ENCODE assay signal across 8 cellular contexts in genomic region chr11:9459573-9460321, GRCh38. TPM values are rescaled to one million over a fixed set of nuclear protein-coding genes. Genes with fewer than 3 reads are reported as not detected.
A peak's percentile ranks its signal among the peaks of the same experiment; 100 is the strongest.
DNase-seq lines count a peak whose midpoint lies in the region; ATAC-seq and TF ChIP-seq lines count a peak whose summit lies in the region.

No MANE protein-coding gene starts in this region.

- peaks cover 17% of the 10 kb centered on the region for H4K20me1 ChIP-seq in smooth muscle cell (ENCODE audit: low read depth)

- H3K36me3 ChIP-seq in BJ (ENCODE audit: control insufficient read depth, insufficient read depth, low read length) (no peaks in the 10 kb centered on the region), brain microvascular endothelial cell (replicated peaks) (no peaks in the 10 kb centered on the region), iPS-20b (ENCODE audit: insufficient read depth, low read depth, low read length) (no peaks in the 10 kb centered on the region), smooth muscle cell (ENCODE audit: low read depth) (no peaks in the 10 kb centered on the region)

- no peak overlapping the region for H2AFZ ChIP-seq in smooth muscle cell (ENCODE audit: low read depth)

- in situ Hi-C loops in brain microvascular endothelial cell (cut with HindIII; ENCODE audit: low pct_ligation_motif_present, low sequenced_read_pairs): no loop called here

- H3K4me2 ChIP-seq in smooth muscle cell: peak overlapping the region; percentile 84

- POLR2A ChIA-PET in BJ (lab: Charles Lee): interaction anchor here (0.5 to 1.1 kb wide), 5 partner anchors 11 to 186 kb away, joined by 4 to 24 read pairs (median 6); no protein-coding TSS in a partner anchor

- DNase-seq in BJ (ENCODE audit: low read depth) (peak; percentile 15), HL-60 (ENCODE audit: low read depth in 1 of 2, low spot score in 1 of 2) (peak in 1 of 2 experiments; percentile 44), brain microvascular endothelial cell (peak; percentile 52), smooth muscle cell (lab: John Stamatoyannopoulos, UW; ENCODE audit: unreplicated experiment) (no peak)
- DNase-seq in activated CD4-positive, CD25-positive, alpha-beta regulatory T cell treated with anti-CD3 and anti-CD28 coated beads, Interleukin-2, amount 50 U/mL, for 72 hours: no peak

- TF ChIP-seq CTCF in BJ (IDR thresholded peaks at IDR 0.05; ENCODE audit: insufficient read depth, low read depth, low read length): no peak
- no peak for TF ChIP-seq CTCF in HL-60 (IDR thresholded peaks at IDR 0.05; ENCODE audit: insufficient read depth, low read length)
- TF ChIP-seq CTCF in brain microvascular endothelial cell (IDR thresholded peaks at IDR 0.05; ENCODE audit: low read depth, low read length, missing control alignments): no peak
- no peak for TF ChIP-seq CTCF in smooth muscle cell (IDR thresholded peaks at IDR 0.05; ENCODE audit: borderline replicate concordance, insufficient read depth, poor library complexity, severe bottlenecking)

- 3% methylated on average over 25 of the region's 25 CpGs for WGBS in smooth muscle cell (ENCODE audit: low lambda C conversion rate)

- no peaks in the 10 kb centered on the region for H3K9me3 ChIP-seq in iPS-20b (ENCODE audit: insufficient read depth, low read depth, low read length)
- no peaks in the 10 kb centered on the region for H3K9me3 ChIP-seq in smooth muscle cell (replicated peaks; ENCODE audit: low read depth)

- ATAC-seq in SK-N-SH treated with all-trans-retinoic acid at 6 μM for 48 hours (peak; percentile 1; the same call in 1 of the 3 replicates), GM18907 (IDR thresholded peaks at IDR 0.05; ENCODE audit: unreplicated experiment) (no peak)

- H3F3A ChIP-seq in smooth muscle cell (ENCODE audit: low read depth): peaks cover 4% of the 10 kb centered on the region

- peak overlapping the region; percentile 99 for H3K9ac ChIP-seq in iPS-20b (ENCODE audit: low read depth, low read length)
- peak overlapping the region; percentile 91 for H3K9ac ChIP-seq in smooth muscle cell (ENCODE audit: low read depth)

- H3K4me3 ChIP-seq in BJ (ENCODE audit: low read depth, low read length) (peak overlapping the region; percentile 85), HL-60 (replicated peaks; ENCODE audit: insufficient read depth, low read length) (peak overlapping the region; percentile 71), brain microvascular endothelial cell (ENCODE audit: low read depth, low read length) (peak overlapping the region; percentile 98), iPS-20b (ENCODE audit: low read length) (peak overlapping the region; percentile 89), smooth muscle cell (peak overlapping the region; percentile 72)

- H3K4me1 ChIP-seq in iPS-20b (ENCODE audit: insufficient read depth, low read length): peaks cover 2% of the 10 kb centered on the region; the same call in 1 of the 2 replicates
- peaks cover 8% of the 10 kb centered on the region for H3K4me1 ChIP-seq in smooth muscle cell (ENCODE audit: low read depth)

- CTCF ChIA-PET in BJ (lab: Yijun Ruan, JAX): interaction anchor here (0.5 to 2.6 kb wide), 4 partner anchors 22 to 295 kb away, joined by 3 to 8 read pairs (median 4); no protein-coding TSS in a partner anchor

- H3K27me3 ChIP-seq in BJ (ENCODE audit: control insufficient read depth, insufficient read depth, low read length) (no peaks in the 10 kb centered on the region), HL-60 (ENCODE audit: insufficient read depth, poor library complexity, severe bottlenecking) (no peaks in the 10 kb centered on the region), brain microvascular endothelial cell (replicated peaks) (no peaks in the 10 kb centered on the region), iPS-20b (ENCODE audit: insufficient read depth, low read length) (no peaks in the 10 kb centered on the region), smooth muscle cell (ENCODE audit: low read depth) (no peaks in the 10 kb centered on the region)

- H3K27ac ChIP-seq in HL-60 (replicated peaks) (peak overlapping the region; percentile 98), brain microvascular endothelial cell (peak overlapping the region; percentile 98), iPS-20b (ENCODE audit: low read length) (peak overlapping the region; percentile 99), smooth muscle cell (ENCODE audit: low read depth) (peak overlapping the region; percentile 93)

- peaks cover 40% of the 10 kb centered on the region for H3K79me2 ChIP-seq in smooth muscle cell (ENCODE audit: low read depth)

TF ChIP-seq in SK-N-SH treated with all-trans-retinoic acid at 6 μM for 48 hours, 23 proteins besides CTCF, POLR2A, EP300 and RAD21 (continues in another document):
- TF ChIP-seq ZFP3 (CRISPR knock-in tag; IDR thresholded peaks at IDR 0.05) (no peak), PPARA (CRISPR knock-in tag; IDR thresholded peaks at IDR 0.05; ENCODE audit: borderline replicate concordance) (no peak), ZFP30 (CRISPR knock-in tag; IDR thresholded peaks at IDR 0.05) (no peak), TOX (CRISPR knock-in tag; IDR thresholded peaks at IDR 0.05; ENCODE audit: borderline replicate concordance) (no peak), ZNF70 (CRISPR knock-in tag; IDR thresholded peaks at IDR 0.05) (no peak), TCF4 (CRISPR knock-in tag; IDR thresholded peaks at IDR 0.05; ENCODE audit: borderline replicate concordance) (no peak), ZNF8 (CRISPR knock-in tag; IDR thresholded peaks at IDR 0.05) (no peak), OSR1 (CRISPR knock-in tag; IDR thresholded peaks at IDR 0.05) (no peak), ZNF565 (CRISPR knock-in tag; conservative IDR thresholded peaks at IDR 0.05; ENCODE audit: low read depth) (no peak), RARB (CRISPR knock-in tag; IDR thresholded peaks at IDR 0.05) (no peak)
- TF ChIP-seq, protein P1, sequence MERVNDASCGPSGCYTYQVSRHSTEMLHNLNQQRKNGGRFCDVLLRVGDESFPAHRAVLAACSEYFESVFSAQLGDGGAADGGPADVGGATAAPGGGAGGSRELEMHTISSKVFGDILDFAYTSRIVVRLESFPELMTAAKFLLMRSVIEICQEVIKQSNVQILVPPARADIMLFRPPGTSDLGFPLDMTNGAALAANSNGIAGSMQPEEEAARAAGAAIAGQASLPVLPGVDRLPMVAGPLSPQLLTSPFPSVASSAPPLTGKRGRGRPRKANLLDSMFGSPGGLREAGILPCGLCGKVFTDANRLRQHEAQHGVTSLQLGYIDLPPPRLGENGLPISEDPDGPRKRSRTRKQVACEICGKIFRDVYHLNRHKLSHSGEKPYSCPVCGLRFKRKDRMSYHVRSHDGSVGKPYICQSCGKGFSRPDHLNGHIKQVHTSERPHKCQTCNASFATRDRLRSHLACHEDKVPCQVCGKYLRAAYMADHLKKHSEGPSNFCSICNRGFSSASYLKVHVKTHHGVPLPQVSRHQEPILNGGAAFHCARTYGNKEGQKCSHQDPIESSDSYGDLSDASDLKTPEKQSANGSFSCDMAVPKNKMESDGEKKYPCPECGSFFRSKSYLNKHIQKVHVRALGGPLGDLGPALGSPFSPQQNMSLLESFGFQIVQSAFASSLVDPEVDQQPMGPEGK (CRISPR knock-in tag; IDR thresholded peaks at IDR 0.05; ENCODE audit: borderline replicate concordance): no peak
- TF ChIP-seq, protein P2, sequence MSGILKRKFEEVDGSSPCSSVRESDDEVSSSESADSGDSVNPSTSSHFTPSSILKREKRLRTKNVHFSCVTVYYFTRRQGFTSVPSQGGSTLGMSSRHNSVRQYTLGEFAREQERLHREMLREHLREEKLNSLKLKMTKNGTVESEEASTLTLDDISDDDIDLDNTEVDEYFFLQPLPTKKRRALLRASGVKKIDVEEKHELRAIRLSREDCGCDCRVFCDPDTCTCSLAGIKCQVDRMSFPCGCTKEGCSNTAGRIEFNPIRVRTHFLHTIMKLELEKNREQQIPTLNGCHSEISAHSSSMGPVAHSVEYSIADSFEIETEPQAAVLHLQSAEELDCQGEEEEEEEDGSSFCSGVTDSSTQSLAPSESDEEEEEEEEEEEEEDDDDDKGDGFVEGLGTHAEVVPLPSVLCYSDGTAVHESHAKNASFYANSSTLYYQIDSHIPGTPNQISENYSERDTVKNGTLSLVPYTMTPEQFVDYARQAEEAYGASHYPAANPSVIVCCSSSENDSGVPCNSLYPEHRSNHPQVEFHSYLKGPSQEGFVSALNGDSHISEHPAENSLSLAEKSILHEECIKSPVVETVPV (CRISPR knock-in tag; IDR thresholded peaks at IDR 0.05): no peak
- TF ChIP-seq, protein P3, sequence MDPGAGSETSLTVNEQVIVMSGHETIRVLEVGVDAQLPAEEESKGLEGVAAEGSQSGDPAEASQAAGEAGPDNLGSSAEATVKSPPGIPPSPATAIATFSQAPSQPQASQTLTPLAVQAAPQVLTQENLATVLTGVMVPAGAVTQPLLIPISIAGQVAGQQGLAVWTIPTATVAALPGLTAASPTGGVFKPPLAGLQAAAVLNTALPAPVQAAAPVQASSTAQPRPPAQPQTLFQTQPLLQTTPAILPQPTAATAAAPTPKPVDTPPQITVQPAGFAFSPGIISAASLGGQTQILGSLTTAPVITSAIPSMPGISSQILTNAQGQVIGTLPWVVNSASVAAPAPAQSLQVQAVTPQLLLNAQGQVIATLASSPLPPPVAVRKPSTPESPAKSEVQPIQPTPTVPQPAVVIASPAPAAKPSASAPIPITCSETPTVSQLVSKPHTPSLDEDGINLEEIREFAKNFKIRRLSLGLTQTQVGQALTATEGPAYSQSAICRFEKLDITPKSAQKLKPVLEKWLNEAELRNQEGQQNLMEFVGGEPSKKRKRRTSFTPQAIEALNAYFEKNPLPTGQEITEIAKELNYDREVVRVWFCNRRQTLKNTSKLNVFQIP (CRISPR knock-in tag; IDR thresholded peaks at IDR 0.05; ENCODE audit: borderline replicate concordance, low read depth): no peak

RNA-seq across cellular contexts. Expression of gene ZNF143, which starts 1.1 kb away (rescaled TPM):
- 26.6 and 27.8 TPM in 2 replicates for polyA plus RNA-seq in BJ (2011; rRNA removed)
- polyA minus RNA-seq in BJ (2011; rRNA and poly(A)+ RNA removed): 51.0 and 60.8 TPM in 2 replicates
- total RNA-seq in smooth muscle cell: 48.6 and 52.4 TPM in 2 replicates
- 30.9 and 35.1 TPM in 2 replicates for polyA plus RNA-seq in smooth muscle cell

Comparison
In these comparisons a context has a peak if more than half of its experiments do, and no peak if none do; other contexts are left out.
1. DNase-seq: peak in BJ (single experiment) and brain microvascular endothelial cell (single experiment); none in smooth muscle cell (single experiment) and activated CD4-positive, CD25-positive, alpha-beta regulatory T cell treated with anti-CD3 and anti-CD28 coated beads, Interleukin-2, amount 50 U/mL, for 72 hours (single experiment).
2. Peak in every context shown above with its lines, with median percentiles within 50 percentile points of each other: H3K4me3 ChIP-seq and H3K27ac ChIP-seq.